9 cellular contexts compared by ENCODE assay signal in genomic region chr2:10091182-10091932, GRCh38. TPM values are rescaled to one million over a fixed set of nuclear protein-coding genes. Genes with fewer than 3 reads are reported as not detected.
DNase-seq lines count a peak whose midpoint lies in the region; ATAC-seq, FAIRE-seq and TF ChIP-seq lines count a peak whose summit lies in the region.
"Had no signal": no experiment of that assay in that cellular context is flagged by ENCODE, and none has a peak within 500 bp of the region (broad histone marks: within the 10 kb centered on the region; RNA-seq: fewer than 3 reads in every experiment).

No MANE protein-coding gene starts in this region.

- DNase-seq in WTC11 (ENCODE audit: low spot score) (peak; percentile 19), Right ventricle myocardium superior (peak; percentile 53), D341Med (ENCODE audit: low spot score) (no peak), KG1 (lab: John Stamatoyannopoulos, UW) (no peak), H54 (ENCODE audit: insufficient read length, low spot score) (no peak)
- DNase-seq: NCI-H2171 had no signal

- peak; percentile 30 for ATAC-seq in GM21423 (IDR thresholded peaks at IDR 0.05; ENCODE audit: unreplicated experiment)
- no peak for ATAC-seq in WTC11
- ATAC-seq in Right ventricle myocardium superior (ENCODE audit: poor library complexity) = peak; percentile 52
- ATAC-seq in GM21717 (IDR thresholded peaks at IDR 0.05; ENCODE audit: unreplicated experiment) = no peak

- peaks cover 8% of the 10 kb centered on the region for H3K27me3 Mint-ChIP-seq in WTC11 (ENCODE audit: low read depth)
- peaks cover 64% of the 10 kb centered on the region for H3K27me3 Mint-ChIP-seq in stimulated activated naive CD8-positive, alpha-beta T cell treated with anti-CD3 and anti-CD28 coated beads, Interleukin-15, Interleukin-2, amounts not matched to agents 100 ng/mL and 50 ng/mL, for 24 hours

- CTCF ChIA-PET in WTC11 (lab: Charles Lee) = interaction anchor here (1.1 to 6.9 kb wide), 6 partner anchors 12 to 278 kb away, joined by 3 to 68 read pairs (median 4); partner anchors contain the start of gene CYS1

- POLR2A ChIA-PET in WTC11 (lab: Charles Lee) = interaction anchor here (1.1 kb wide), 1 partner anchor 10 kb away, joined by 5 read pairs; no protein-coding TSS in a partner anchor

- H3K36me3 Mint-ChIP-seq in WTC11 = no peaks in the 10 kb centered on the region
- H3K36me3 Mint-ChIP-seq in stimulated activated naive CD8-positive, alpha-beta T cell treated with anti-CD3 and anti-CD28 coated beads, Interleukin-15, Interleukin-2, amounts not matched to agents 100 ng/mL and 50 ng/mL, for 24 hours (ENCODE audit: low read depth) = no peaks in the 10 kb centered on the region

- H3K27ac Mint-ChIP-seq in WTC11 = 0 out of 2 replicates have a peak overlapping the region, but pooled peaks have one; percentile 63
- no peak overlapping the region for H3K27ac Mint-ChIP-seq in stimulated activated naive CD8-positive, alpha-beta T cell treated with anti-CD3 and anti-CD28 coated beads, Interleukin-15, Interleukin-2, amounts not matched to agents 100 ng/mL and 50 ng/mL, for 24 hours

- intact Hi-C loops in Right ventricle myocardium superior (cut with DNase I) = no loop called here

- no peak overlapping the region for H3K4me3 Mint-ChIP-seq in WTC11
- H3K4me3 Mint-ChIP-seq in stimulated activated naive CD8-positive, alpha-beta T cell treated with anti-CD3 and anti-CD28 coated beads, Interleukin-15, Interleukin-2, amounts not matched to agents 100 ng/mL and 50 ng/mL, for 24 hours = peak overlapping the region; percentile 71

- TF ChIP-seq CTCF in WTC11 (IDR thresholded peaks at IDR 0.05) = no peak

- FAIRE-seq in H54 (lab: Jason Lieb, UNC) = no peak

- TF ChIP-seq POLR2A in H54 (IDR thresholded peaks at IDR 0.05; ENCODE audit: low read depth, low read length) = no peak

- peaks cover 10% of the 10 kb centered on the region for H3K9me3 Mint-ChIP-seq in WTC11
- H3K9me3 Mint-ChIP-seq in stimulated activated naive CD8-positive, alpha-beta T cell treated with anti-CD3 and anti-CD28 coated beads, Interleukin-15, Interleukin-2, amounts not matched to agents 100 ng/mL and 50 ng/mL, for 24 hours = no peaks in the 10 kb centered on the region

- H3K4me1 Mint-ChIP-seq in WTC11 = peaks cover 28% of the 10 kb centered on the region
- peaks cover 8% of the 10 kb centered on the region for H3K4me1 Mint-ChIP-seq in stimulated activated naive CD8-positive, alpha-beta T cell treated with anti-CD3 and anti-CD28 coated beads, Interleukin-15, Interleukin-2, amounts not matched to agents 100 ng/mL and 50 ng/mL, for 24 hours (ENCODE audit: low read depth)

TF ChIP-seq in WTC11, 78 proteins besides CTCF, POLR2A, EP300 and RAD21:
- no peak for TF ChIP-seq CBFB (CRISPR knock-in tag; IDR thresholded peaks at IDR 0.05; ENCODE audit: low read depth)
- no peak for TF ChIP-seq FOXK1 (CRISPR knock-in tag; IDR thresholded peaks at IDR 0.05)
- no peak for TF ChIP-seq PRDM15 (CRISPR knock-in tag; IDR thresholded peaks at IDR 0.05)
- TF ChIP-seq ZSCAN18 (CRISPR knock-in tag; IDR thresholded peaks at IDR 0.05) = no peak
- TF ChIP-seq ZNF512 (CRISPR knock-in tag; IDR thresholded peaks at IDR 0.05; ENCODE audit: borderline replicate concordance) = no peak
- no peak for TF ChIP-seq RORB (CRISPR knock-in tag; IDR thresholded peaks at IDR 0.05)
- no peak for TF ChIP-seq ARID4B (CRISPR knock-in tag; IDR thresholded peaks at IDR 0.05; ENCODE audit: borderline replicate concordance)
- TF ChIP-seq GTF2I (CRISPR knock-in tag; conservative IDR thresholded peaks at IDR 0.05) = no peak

RNA-seq across cellular contexts. Expression of gene CYS1, which starts 11.1 kb away (rescaled TPM):
- total RNA-seq in WTC11 (2021) (0.85 to 1.2 TPM (median 1.1 TPM) in 3 replicates), Right ventricle myocardium superior (3.6 TPM)

RNA-seq across cellular contexts. Expression of gene RRM2, which starts 31.2 kb away (rescaled TPM):
- 119 to 129 TPM (median 126 TPM) in 3 replicates for total RNA-seq in WTC11 (2021)
- total RNA-seq in Right ventricle myocardium superior = 1.9 TPM

RNA-seq across cellular contexts. Expression of gene KLF11, which starts 48.0 kb away (rescaled TPM):
- total RNA-seq in WTC11 (2021) = 8.8 to 14.4 TPM (median 13.7 TPM) in 3 replicates
- total RNA-seq in Right ventricle myocardium superior = 24.4 TPM

Comparison
In these comparisons a context has a peak if more than half of its experiments do, and no peak if none do; other contexts are left out.
1. ATAC-seq: peak in GM21423 (single experiment) and Right ventricle myocardium superior (single experiment); none in WTC11 (single experiment) and GM21717 (single experiment).
2. DNase-seq: peak in WTC11 (single experiment) and Right ventricle myocardium superior (single experiment); none in D341Med (single experiment), KG1 (single experiment) and H54 (single experiment).
3. RNA of gene RRM2, which starts 31.2 kb away (total RNA-seq): 119 to 129 TPM in WTC11; 1.9 TPM in Right ventricle myocardium superior (single experiment); every median in the first group is over 10 times any median in the second.